In the genomic region with DNA sequence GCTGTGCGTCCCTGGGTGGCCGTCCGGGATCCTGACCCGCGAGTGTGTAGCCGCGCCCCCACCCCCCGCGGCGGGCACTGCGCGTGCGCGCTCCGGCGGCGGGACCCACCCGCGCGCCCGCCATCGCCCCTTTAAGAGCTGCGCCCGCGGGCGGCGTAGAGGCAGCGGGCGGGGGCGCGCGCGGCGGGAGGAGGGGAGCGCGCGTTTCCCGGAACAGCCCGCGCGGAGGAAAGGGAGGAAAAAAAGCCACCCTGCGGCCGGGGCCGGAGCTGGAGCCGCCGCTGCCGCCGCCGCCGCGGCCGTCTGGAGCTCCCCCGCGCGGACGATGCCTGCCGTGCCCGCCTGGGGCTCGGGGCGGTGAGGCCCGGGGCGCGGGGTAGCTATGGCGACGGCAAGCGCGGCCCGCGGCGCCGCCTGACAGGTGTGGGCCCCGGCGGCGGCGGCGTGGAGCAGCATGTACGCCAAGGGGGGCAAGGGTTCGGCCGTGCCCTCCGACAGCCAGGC, we compare ENCODE assay signal across 8 cellular contexts. TPM values are rescaled to one million over a fixed set of nuclear protein-coding genes. Genes with fewer than 3 reads are reported as not detected.
A peak's percentile ranks its signal among the peaks of the same experiment; 100 is the strongest.
DNase-seq lines count a peak whose midpoint lies in the region; TF ChIP-seq lines count a peak whose summit lies in the region.

Gene SSBP4 (plus strand): TSS at position 204 of the 504 bp plus-strand sequence. CDS start 251 bp downstream, at position 455.

- H3K27me3 Mint-ChIP-seq in neural crest cell (ENCODE audit: low read depth), result peaks cover 40% of the 10 kb centered on the region

- no peak within 1 kb of the TSS for H3K27ac Mint-ChIP-seq in neural crest cell (ENCODE audit: unreplicated experiment)

- H3K36me3 ChIP-seq in tibial nerve, result no peaks in the 10 kb centered on the region

- no peaks in the 10 kb centered on the region for H3K9me3 ChIP-seq in tibial nerve

- peak within 1 kb of the TSS; percentile 85 to 97 (median 89) for H3K27ac ChIP-seq in tibial nerve

- TF ChIP-seq POLR2A in GM19099 (IDR thresholded peaks at IDR 0.05; ENCODE audit: extremely low read depth, insufficient read length, low read depth) (peak; percentile 27), Raji (IDR thresholded peaks at IDR 0.05; ENCODE audit: insufficient read depth, low read depth, low read length) (0 out of 2 replicates have a peak, but pooled peaks have one; percentile 25), tibial nerve (IDR thresholded peaks at IDR 0.05) (peak; percentile 61 to 64)

- H3K4me1 ChIP-seq in tibial nerve, result peaks cover 0 to 91% (median 65%) of the 10 kb centered on the region in 4 donors

- no peaks in the 10 kb centered on the region for H3K27me3 ChIP-seq in tibial nerve

- TF ChIP-seq CTCF in neural crest cell (conservative IDR thresholded peaks at IDR 0.05), result peak; percentile 58
- TF ChIP-seq CTCF in tibial nerve (IDR thresholded peaks at IDR 0.05), result peak in 4 of 5 experiments; percentile 32 to 87 (median 69)

- H3K4me3 Mint-ChIP-seq in neural crest cell, result peak within 1 kb of the TSS; percentile 89

- DNase-seq in Ammon's horn (ENCODE audit: low spot score) (peak; percentile 64), foreskin melanocyte (peak; percentile 65), neural crest cell (ENCODE audit: low read depth, low spot score) (peak; percentile 67), tibial nerve (ENCODE audit: low spot score in 2 of 2) (peak in 1 of 2 donors; percentile 66)
- DNase-seq in Jurkat, Clone E6-1 (ENCODE audit: low read depth, low spot score), result no peak
- DNase-seq in activated naive CD4-positive, alpha-beta T cell treated with Interleukin-2 at 50 U/mL for 16 hours, result peak; percentile 71

- no peaks in the 10 kb centered on the region for H3K36me3 Mint-ChIP-seq in neural crest cell (ENCODE audit: low read depth)

- H3K4me1 Mint-ChIP-seq in neural crest cell, result peaks cover 49% of the 10 kb centered on the region

- H3K9me3 Mint-ChIP-seq in neural crest cell, result no peaks in the 10 kb centered on the region

- no peak for TF ChIP-seq EP300 in tibial nerve (IDR thresholded peaks at IDR 0.05)

- H3K4me3 ChIP-seq in Jurkat, Clone E6-1 (ENCODE audit: low read length), result peak within 1 kb of the TSS; percentile 60
- peak within 1 kb of the TSS; percentile 43 to 75 (median 62) for H3K4me3 ChIP-seq in tibial nerve

- 1% methylated on average over 21 to 56 of the region's 80 CpGs for WGBS in tibial nerve, 2 donors

RNA-seq across cellular contexts. Expression of gene SSBP4, which starts in this region (rescaled TPM):
- polyA plus RNA-seq in Jurkat, Clone E6-1 (2012; ENCODE audit: insufficient read depth, insufficient read length), result 148 TPM
- total RNA-seq in neural crest cell (68.0 and 71.8 TPM in 2 replicates), tibial nerve (100 to 1,000 TPM in 1 of 4 donors, 10 to 100 TPM in 3; 67.4 to 172 (median 84.2) TPM)
